1 cellular context compared by ENCODE assay signal in the genomic region with DNA sequence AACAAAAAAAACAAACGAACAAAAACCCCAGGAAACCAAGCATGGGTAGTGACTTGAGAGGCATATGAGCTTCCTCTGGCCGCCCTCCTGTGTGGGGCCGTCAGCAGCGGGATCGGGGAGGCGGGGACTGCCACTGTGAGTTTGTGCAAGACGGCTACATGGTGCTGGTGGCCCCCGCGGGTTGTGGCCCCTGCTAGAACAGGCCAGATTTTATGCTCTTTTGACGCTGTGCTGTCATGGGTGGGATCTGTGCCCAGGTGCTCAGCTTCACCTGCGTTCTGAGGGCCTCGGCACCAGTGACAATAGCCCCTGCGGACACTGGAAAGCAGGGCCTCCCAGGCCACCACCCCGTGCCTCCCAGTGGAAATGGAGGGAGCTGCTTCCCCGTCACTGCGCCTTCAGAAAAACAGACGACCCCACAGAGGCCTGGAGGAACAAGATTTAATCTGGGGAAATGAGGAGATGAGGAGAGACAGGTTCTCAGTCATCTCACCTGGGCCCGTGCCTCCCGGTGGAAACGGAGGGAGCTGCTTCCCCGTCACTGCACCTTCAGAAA.
TF ChIP-seq lines count a peak whose summit lies in the region.

No MANE protein-coding gene starts in this region.

TF ChIP-seq in HEK293, 187 proteins besides CTCF, POLR2A, EP300 and RAD21 (continued from another document):
- TF ChIP-seq ZNF10 (tag by site-specific recombination; IDR thresholded peaks at IDR 0.05) (no peak), PRDM10 (tag by site-specific recombination; IDR thresholded peaks at IDR 0.05) (no peak), ZNF184 (tag by site-specific recombination; IDR thresholded peaks at IDR 0.05) (no peak)
